Comparison of ENCODE assay signal across 15 cellular contexts in the genomic region with DNA sequence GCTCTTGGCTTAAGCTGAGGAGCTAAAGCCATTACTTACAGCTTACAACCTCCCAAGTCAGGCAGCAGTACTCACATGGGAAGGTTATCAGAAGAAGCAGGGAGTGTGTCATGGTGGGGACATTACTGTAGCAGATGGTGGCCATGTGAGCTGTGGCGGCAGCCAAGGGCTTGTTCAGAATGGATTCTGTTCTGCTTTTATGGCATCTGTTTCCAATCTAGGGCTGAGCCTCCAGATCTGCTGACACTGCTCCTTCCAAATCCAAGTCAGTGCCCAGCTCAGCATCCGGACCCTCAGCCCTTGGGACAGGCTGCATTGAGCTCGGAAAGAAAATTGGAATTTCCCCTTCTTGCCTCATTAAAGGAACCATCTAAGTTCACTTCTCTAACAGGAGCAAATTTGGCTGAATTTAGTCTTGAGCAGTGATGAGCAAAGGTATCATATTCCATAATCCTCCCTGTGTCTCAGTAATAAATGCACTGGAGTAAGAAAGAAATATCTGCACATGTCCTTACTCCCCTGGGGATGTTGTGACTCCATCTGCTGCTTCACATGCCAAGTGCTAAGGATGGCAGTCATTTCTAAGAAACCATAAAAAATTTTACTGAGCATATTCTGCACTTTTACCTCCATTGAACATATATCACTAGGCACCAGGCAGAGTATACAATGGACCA.
A peak's percentile ranks its signal among the peaks of the same experiment; 100 is the strongest.
DNase-seq lines count a peak whose midpoint lies in the region; ATAC-seq and TF ChIP-seq lines count a peak whose summit lies in the region.
"Had no signal": no experiment of that assay in that cellular context is flagged by ENCODE, and none has a peak within 500 bp of the region (broad histone marks: within the 10 kb centered on the region; RNA-seq: fewer than 3 reads in every experiment).

No MANE protein-coding gene starts in this region.

- TF ChIP-seq CTCF in adrenal gland (IDR thresholded peaks at IDR 0.05) (no peak), suprapubic skin (IDR thresholded peaks at IDR 0.05) (no peak), nephron progenitor cell (IDR thresholded peaks at IDR 0.05) (no peak), chondrocyte (IDR thresholded peaks at IDR 0.05) (no peak), Calu3 (IDR thresholded peaks at IDR 0.05; ENCODE audit: unreplicated experiment) (no peak)

- WGBS in adrenal gland, 4 donors = 52 to 82% (median 68%) methylated on average over 3 of the region's 3 CpGs
- WGBS in right cardiac atrium = 54% methylated on average over 3 of the region's 3 CpGs
- WGBS in suprapubic skin = 57% methylated on average over 3 of the region's 3 CpGs

- DNase-seq in HCEC 1CT (peak; percentile 6), adrenal gland (peak; percentile 25 to 71 (median 40)), right cardiac atrium (peak; percentile 62 to 88 (median 87)), suprapubic skin (ENCODE audit: low spot score in 2 of 2) (peak; percentile 81 to 86), nephron progenitor cell (no peak), chondrocyte (ENCODE audit: low spot score) (no peak), Calu3 (no peak)
- no peak for DNase-seq in activated CD4-positive, alpha-beta T cell treated with anti-CD3 and anti-CD28 coated beads, Interleukin-2, amount 50 U/mL, for 4 hours
- DNase-seq: activated CD4-positive, alpha-beta T cell treated with anti-CD3 and anti-CD28 coated beads, Interleukin-2, amount 10 ng/mL, durations not matched to agents 7 days and 5 days; H9; islet precursor cell; NCI-H1092; NCI-H748 treated with DMSO at 0.1 percent for 48 hours; stimulated activated CD4-positive, alpha-beta T cell treated with anti-CD3 and anti-CD28 coated beads, Interleukin-2, amount 100 ng/mL, for 24 hours; stimulated activated naive CD4-positive, alpha-beta T cell had no signal

- intact Hi-C loops in adrenal gland (cut with DNase I) = no loop called here
- intact Hi-C loops in right cardiac atrium (cut with DNase I) = no loop called here
- intact Hi-C loops in Calu3 (cut with micrococcal nuclease; ENCODE audit: unreplicated experiment) = no loop called here

- H3K36me3 ChIP-seq in adrenal gland (replicated peaks in 1 of 2) (no peaks in the 10 kb centered on the region), suprapubic skin (no peaks in the 10 kb centered on the region)

- no TSS peak for BruUV-seq in Calu3 (replicated peaks; lab: Mats Ljungman, UMichigan)

- CTCF ChIA-PET in Calu3 (lab: Charles Lee) = no interaction called here

- H3K9me3 Mint-ChIP-seq in nephron progenitor cell (peaks cover 8% of the 10 kb centered on the region), chondrocyte (ENCODE audit: low read depth) (peaks cover 5% of the 10 kb centered on the region), Calu3 (ENCODE audit: low read depth, unreplicated experiment) (no peaks in the 10 kb centered on the region)

- H3K4me3 ChIP-seq in adrenal gland (no peak overlapping the region), right cardiac atrium (ENCODE audit: low read length) (no peak overlapping the region), suprapubic skin (no peak overlapping the region)

- H3K27me3 ChIP-seq in adrenal gland = no peaks in the 10 kb centered on the region
- H3K27me3 ChIP-seq in right cardiac atrium (ENCODE audit: control insufficient read depth, insufficient read depth) = no peaks in the 10 kb centered on the region
- no peaks in the 10 kb centered on the region for H3K27me3 ChIP-seq in suprapubic skin

- ATAC-seq in right cardiac atrium = peak; percentile 71 to 93

- H3K27ac ChIP-seq in adrenal gland (no peak overlapping the region), right cardiac atrium (ENCODE audit: low read length) (no peak overlapping the region), suprapubic skin (peak overlapping the region; percentile 54)

- H3K27me3 Mint-ChIP-seq in nephron progenitor cell (ENCODE audit: low read depth, poor library complexity) = peaks cover 8% of the 10 kb centered on the region
- H3K27me3 Mint-ChIP-seq in chondrocyte (ENCODE audit: low read depth) = peaks cover 6% of the 10 kb centered on the region
- no peaks in the 10 kb centered on the region for H3K27me3 Mint-ChIP-seq in Calu3 (ENCODE audit: unreplicated experiment)

- H3K4me3 Mint-ChIP-seq in nephron progenitor cell (no peak overlapping the region), chondrocyte (ENCODE audit: unreplicated experiment) (no peak overlapping the region), Calu3 (ENCODE audit: low read depth, unreplicated experiment) (no peak overlapping the region)
- H3K4me3 Mint-ChIP-seq: activated CD4-positive, alpha-beta T cell treated with anti-CD3 and anti-CD28 coated beads, Interleukin-2, amount 10 ng/mL, durations not matched to agents 7 days and 5 days; H9 had no signal

- H3K9me3 ChIP-seq in adrenal gland (replicated peaks in 1 of 3) = no peaks in the 10 kb centered on the region
- no peaks in the 10 kb centered on the region for H3K9me3 ChIP-seq in right cardiac atrium (ENCODE audit: control insufficient read depth, low read length)
- H3K9me3 ChIP-seq in suprapubic skin = no peaks in the 10 kb centered on the region

- H3K4me1 ChIP-seq in adrenal gland (replicated peaks in 1 of 2) = peaks cover 0 to 6% of the 10 kb centered on the region in 2 donors
- H3K4me1 ChIP-seq in right cardiac atrium (ENCODE audit: control insufficient read depth, insufficient read depth, low read length) = peaks cover 5% of the 10 kb centered on the region
- H3K4me1 ChIP-seq in suprapubic skin = peaks cover 22% of the 10 kb centered on the region

- no peaks in the 10 kb centered on the region for H3K4me1 Mint-ChIP-seq in nephron progenitor cell
- peaks cover 12% of the 10 kb centered on the region for H3K4me1 Mint-ChIP-seq in chondrocyte (ENCODE audit: low read depth)
- no peaks in the 10 kb centered on the region for H3K4me1 Mint-ChIP-seq in Calu3 (ENCODE audit: low read depth, unreplicated experiment)
- H3K4me1 Mint-ChIP-seq: activated CD4-positive, alpha-beta T cell treated with anti-CD3 and anti-CD28 coated beads, Interleukin-2, amount 10 ng/mL, durations not matched to agents 7 days and 5 days; H9 had no signal

- TF ChIP-seq POLR2A in adrenal gland (IDR thresholded peaks at IDR 0.05) = no peak
- no peak for TF ChIP-seq POLR2A in suprapubic skin (IDR thresholded peaks at IDR 0.05)

- H3K27ac Mint-ChIP-seq in nephron progenitor cell (no peak overlapping the region), chondrocyte (ENCODE audit: unreplicated experiment) (no peak overlapping the region), Calu3 (ENCODE audit: unreplicated experiment) (no peak overlapping the region)
- H3K27ac Mint-ChIP-seq: activated CD4-positive, alpha-beta T cell treated with anti-CD3 and anti-CD28 coated beads, Interleukin-2, amount 10 ng/mL, durations not matched to agents 7 days and 5 days; H9 had no signal

- no peak for TF ChIP-seq EP300 in suprapubic skin (IDR thresholded peaks at IDR 0.05)

- H3K36me3 Mint-ChIP-seq in nephron progenitor cell (ENCODE audit: low read depth) = no peaks in the 10 kb centered on the region
- H3K36me3 Mint-ChIP-seq in chondrocyte (ENCODE audit: low read depth) = no peaks in the 10 kb centered on the region
- H3K36me3 Mint-ChIP-seq in Calu3 (ENCODE audit: insufficient read depth, unreplicated experiment) = no peaks in the 10 kb centered on the region

Comparison
In these comparisons a context has a peak if more than half of its experiments do, and no peak if none do; other contexts are left out.
1. DNase-seq: peak in HCEC 1CT (single experiment), adrenal gland (7 of 7), right cardiac atrium (3 of 3) and suprapubic skin (2 of 2); none in nephron progenitor cell (single experiment), activated CD4-positive, alpha-beta T cell treated with anti-CD3 and anti-CD28 coated beads, Interleukin-2, amount 50 U/mL, for 4 hours (0 of 2), chondrocyte (single experiment) and Calu3 (single experiment).